ENCODE assay signal across 34 cellular contexts in the genomic region with DNA sequence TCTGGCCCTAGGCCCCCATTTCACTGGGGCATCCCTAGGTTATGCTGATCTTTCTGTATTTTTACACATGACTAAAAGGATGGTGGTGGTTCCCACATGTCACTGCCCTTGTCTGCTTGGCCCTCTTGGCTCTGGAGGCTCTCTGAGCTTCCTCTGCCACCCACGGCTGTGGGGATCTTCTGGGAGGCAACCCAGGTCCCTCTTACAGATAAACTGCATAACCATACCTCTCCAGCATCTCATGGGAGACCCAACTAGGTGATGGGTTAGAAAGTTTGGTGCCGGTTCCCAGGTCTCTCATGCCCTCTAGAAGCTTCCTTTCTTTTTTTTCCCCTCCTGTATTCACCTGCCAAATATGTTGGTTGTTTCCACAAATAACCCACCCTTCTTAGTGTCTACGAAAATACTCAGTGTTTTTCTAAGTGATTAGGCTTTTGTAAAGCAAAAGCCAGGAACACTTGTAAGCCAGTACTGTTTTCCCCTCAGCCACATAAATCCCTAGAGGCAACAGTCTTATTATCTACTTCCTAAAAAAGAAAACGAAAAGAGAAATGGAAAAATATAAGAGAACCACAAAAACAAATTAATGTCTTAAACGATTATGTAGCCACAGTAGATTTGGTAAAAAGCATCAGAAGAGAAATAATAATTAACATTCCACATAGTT.
"Had no signal": no experiment of that assay in that cellular context is flagged by ENCODE, and none has a peak within 500 bp of the region (broad histone marks: within the 10 kb centered on the region; RNA-seq: fewer than 3 reads in every experiment).

No MANE protein-coding gene starts in this region.

- H3K9me3 Mint-ChIP-seq: activated naive CD4-positive, alpha-beta T cell treated with anti-CD3 and anti-CD28 coated beads, Interleukin-2, amount 50 U/mL, for 24 hours; activated T-cell treated with anti-CD3 and anti-CD28 coated beads, Interleukin-2, amount 50 U/mL, for 24 hours; T-helper 1 cell treated with Interleukin-12 subunit alpha and Interleukin-12 subunit beta and Interleukin-4 antibody, amounts not matched to agents 30 μg/mL and 1 μg/mL, for 36 hours; T-helper 2 cell treated with Interferon-gamma antibody and Interleukin-4, amounts not matched to agents 5 μg/mL and 100 μg/mL, for 36 hours had no signal

- H3K9ac ChIP-seq: KMS-11 had no signal

- H3K27ac Mint-ChIP-seq: activated CD4-positive, alpha-beta T cell treated with anti-CD3 and anti-CD28 coated beads for 36 hours; activated CD4-positive, alpha-beta T cell treated with anti-CD3 and anti-CD28 coated beads, Interleukin-2, amount 10 ng/mL, durations not matched to agents 7 days and 5 days; activated CD8-positive, alpha-beta T cell treated with anti-CD3 and anti-CD28 coated beads, Interleukin-2, amount 10 ng/mL, durations not matched to agents 7 days and 5 days; activated naive CD4-positive, alpha-beta T cell treated with anti-CD3 and anti-CD28 coated beads, Interleukin-2, amount 50 U/mL, for 24 hours; activated T-cell treated with anti-CD3 and anti-CD28 coated beads, Interleukin-2, amount 50 U/mL, for 24 hours; activated T-helper 2 cell treated with anti-CD3 and anti-CD28 coated beads, Interferon-gamma antibody, Interleukin-2, Interleukin-4, amounts not matched to agents 10 μg/mL and 5 μg/mL and 100 μg/mL, durations not matched to agents 14 hours and 24 hours and 36 hours; T-helper 1 cell treated with Interleukin-12 subunit alpha and Interleukin-12 subunit beta and Interleukin-4 antibody, amounts not matched to agents 30 μg/mL and 1 μg/mL, for 36 hours; T-helper 2 cell treated with Interferon-gamma antibody and Interleukin-4, amounts not matched to agents 5 μg/mL and 100 μg/mL, for 36 hours; WTC11 had no signal

- DNase-seq: activated CD4-positive, alpha-beta T cell treated with anti-CD3 and anti-CD28 coated beads for 36 hours; activated CD4-positive, alpha-beta T cell treated with anti-CD3 and anti-CD28 coated beads, Interleukin-2, amount 10 ng/mL, durations not matched to agents 7 days and 5 days; activated CD4-positive, alpha-beta T cell treated with anti-CD3 and anti-CD28 coated beads, Interleukin-2, amount 50 U/mL, for 48 hours; activated CD8-positive, alpha-beta T cell treated with anti-CD3 and anti-CD28 coated beads, Interleukin-2, amount 10 ng/mL, durations not matched to agents 7 days and 5 days; activated gamma-delta T cell; activated naive CD4-positive, alpha-beta T cell treated with Interleukin-2 at 50 U/mL for 16 hours; activated T-cell treated with anti-CD3 and anti-CD28 coated beads, Interleukin-2, amount 50 U/mL, for 24 hours; anterior cingulate cortex; caudate nucleus; cerebellar nuclear complex; NCI-H1105; NCI-H1417 treated with DMSO at 0.1 percent for 48 hours; NCI-H187 treated with DMSO at 0.1 percent for 48 hours; NCI-H2081; NCI-H2171 treated with DMSO at 0.1 percent for 48 hours; NCI-H2227 treated with DMSO at 0.1 percent for 48 hours; NCI-H446; NCI-H524; NCI-H748 treated with DMSO at 0.1 percent for 48 hours; NK-92 treated with Interleukin-12 subunit alpha and Interleukin-12 subunit beta, amount 100 ng/mL, for 24 hours; PC-3; SIG-M5 had no signal

- ATAC-seq: activated CD4-positive, alpha-beta T cell treated with anti-CD3 and anti-CD28 coated beads for 36 hours; activated CD4-positive, CD25-positive, alpha-beta regulatory T cell treated with anti-CD3 and anti-CD28 coated beads, Interleukin-2, amount 50 U/mL, for 24 hours; activated CD8-positive, alpha-beta T cell treated with anti-CD3 and anti-CD28 coated beads, Interleukin-2, amount 10 ng/mL, durations not matched to agents 7 days and 5 days; PC-3; Right ventricle myocardium inferior; WTC11 had no signal

- H3K4me2 ChIP-seq: KMS-11 had no signal

- H3K36me3 Mint-ChIP-seq: brain had no signal

- H3K27me3 Mint-ChIP-seq: activated T-cell treated with anti-CD3 and anti-CD28 coated beads, Interleukin-2, amount 50 U/mL, for 24 hours; brain had no signal

- H3K4me1 Mint-ChIP-seq: activated naive CD4-positive, alpha-beta T cell treated with anti-CD3 and anti-CD28 coated beads, Interleukin-2, amount 50 U/mL, for 24 hours had no signal

- H3K4me3 Mint-ChIP-seq: activated CD4-positive, alpha-beta T cell treated with anti-CD3 and anti-CD28 coated beads for 36 hours; activated CD4-positive, alpha-beta T cell treated with anti-CD3 and anti-CD28 coated beads, Interleukin-2, amount 10 ng/mL, durations not matched to agents 7 days and 5 days; activated CD8-positive, alpha-beta T cell treated with anti-CD3 and anti-CD28 coated beads, Interleukin-2, amount 10 ng/mL, durations not matched to agents 7 days and 5 days; activated naive CD4-positive, alpha-beta T cell treated with anti-CD3 and anti-CD28 coated beads, Interleukin-2, amount 50 U/mL, for 24 hours; activated T-cell treated with anti-CD3 and anti-CD28 coated beads, Interleukin-2, amount 50 U/mL, for 24 hours; brain; T-helper 1 cell treated with Interleukin-12 subunit alpha and Interleukin-12 subunit beta and Interleukin-4 antibody, amounts not matched to agents 30 μg/mL and 1 μg/mL, for 36 hours; T-helper 2 cell treated with Interferon-gamma antibody and Interleukin-4, amounts not matched to agents 5 μg/mL and 100 μg/mL, for 36 hours; WTC11 had no signal

- H3K27ac ChIP-seq: KMS-11, RWPE1 had no signal

- FAIRE-seq: bronchial epithelial cell, RCC 7860 had no signal
